ENCODE assay signal across 8 cellular contexts in the genomic region with DNA sequence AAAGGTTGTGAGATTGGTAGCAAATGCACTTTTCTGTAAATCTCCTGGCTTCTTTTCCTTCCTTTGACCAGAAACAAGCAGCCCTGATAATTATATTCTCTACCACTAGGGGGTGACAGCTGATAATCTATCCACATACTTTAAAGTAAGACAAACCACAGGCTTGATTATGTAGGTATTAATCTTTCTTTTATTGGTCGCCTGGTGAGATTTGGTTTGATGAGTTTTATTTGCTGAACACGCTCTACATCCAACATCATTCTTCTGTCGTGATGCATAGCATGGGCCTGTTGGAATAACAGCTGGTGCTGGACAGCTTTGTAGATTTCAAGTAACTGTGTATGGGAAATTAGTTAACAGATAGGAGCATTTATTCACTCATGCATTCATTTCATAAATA.
A peak's percentile ranks its signal among the peaks of the same experiment; 100 is the strongest.
DNase-seq lines count a peak whose midpoint lies in the region; ATAC-seq and TF ChIP-seq lines count a peak whose summit lies in the region.

No MANE protein-coding gene starts in this region.

- DNase-seq in AG08395 (ENCODE audit: low spot score) (peak; percentile 67), GM12865 (ENCODE audit: low read depth) (peak; percentile 70), HL-60 (ENCODE audit: low read depth in 1 of 2, low spot score in 1 of 2) (peak; percentile 18 to 39), Panc1 (ENCODE audit: low read depth, low spot score) (no peak), mesothelial cell of epicardium (ENCODE audit: low spot score in 2 of 2, unreplicated experiment in 2 of 2) (no peak)
- DNase-seq in effector memory CD8-positive, alpha-beta T cell: peak; percentile 31 to 37 (median 36)
- no peak for DNase-seq in activated T-helper 2 cell treated with anti-CD3 and anti-CD28 coated beads, Interferon-gamma antibody, Interleukin-2, Interleukin-4, amounts not matched to agents 10 μg/mL and 5 μg/mL and 100 μg/mL, durations not matched to agents 14 hours and 24 hours and 36 hours (ENCODE audit: low spot score)

- no peaks in the 10 kb centered on the region for H3K9me3 ChIP-seq in Panc1 (ENCODE audit: control insufficient read depth, insufficient read depth, low read depth, low read length)

- no peaks in the 10 kb centered on the region for H3K36me3 Mint-ChIP-seq in effector memory CD8-positive, alpha-beta T cell (ENCODE audit: insufficient read depth)
- H3K36me3 Mint-ChIP-seq in mesothelial cell of epicardium: no peaks in the 10 kb centered on the region
- H3K36me3 Mint-ChIP-seq in activated T-helper 2 cell treated with anti-CD3 and anti-CD28 coated beads, Interferon-gamma antibody, Interleukin-2, Interleukin-4, amounts not matched to agents 10 μg/mL and 5 μg/mL and 100 μg/mL, durations not matched to agents 14 hours and 24 hours and 36 hours (ENCODE audit: low read depth): no peaks in the 10 kb centered on the region

- H3K36me3 ChIP-seq in Panc1 (ENCODE audit: control insufficient read depth, insufficient read depth, low read length): no peaks in the 10 kb centered on the region

- H3K4me3 ChIP-seq in GM12865 (ENCODE audit: low read depth, low read length) (no peak overlapping the region), HL-60 (replicated peaks; ENCODE audit: insufficient read depth, low read length) (no peak overlapping the region), Panc1 (ENCODE audit: low read depth in 2 of 2, low read length in 2 of 2) (no peak overlapping the region)

- H3K27me3 ChIP-seq in HL-60 (ENCODE audit: insufficient read depth, poor library complexity, severe bottlenecking) (peaks cover 2% of the 10 kb centered on the region), Panc1 (ENCODE audit: control insufficient read depth, insufficient read depth, low read length) (no peaks in the 10 kb centered on the region)

- H3K27ac Mint-ChIP-seq in effector memory CD8-positive, alpha-beta T cell: no peak overlapping the region
- H3K27ac Mint-ChIP-seq in mesothelial cell of epicardium: no peak overlapping the region
- no peak overlapping the region for H3K27ac Mint-ChIP-seq in activated T-helper 2 cell treated with anti-CD3 and anti-CD28 coated beads, Interferon-gamma antibody, Interleukin-2, Interleukin-4, amounts not matched to agents 10 μg/mL and 5 μg/mL and 100 μg/mL, durations not matched to agents 14 hours and 24 hours and 36 hours

- peaks cover 0 to 8% of the 10 kb centered on the region in 2 donors for H3K27me3 Mint-ChIP-seq in effector memory CD8-positive, alpha-beta T cell
- peaks cover 20% of the 10 kb centered on the region for H3K27me3 Mint-ChIP-seq in mesothelial cell of epicardium (ENCODE audit: low read depth)
- peaks cover 50% of the 10 kb centered on the region for H3K27me3 Mint-ChIP-seq in activated T-helper 2 cell treated with anti-CD3 and anti-CD28 coated beads, Interferon-gamma antibody, Interleukin-2, Interleukin-4, amounts not matched to agents 10 μg/mL and 5 μg/mL and 100 μg/mL, durations not matched to agents 14 hours and 24 hours and 36 hours (ENCODE audit: low read depth)

- H3K4me1 ChIP-seq in Panc1 (ENCODE audit: control insufficient read depth, insufficient read depth, low read length): peaks cover 11% of the 10 kb centered on the region

- H3K27ac ChIP-seq in HL-60 (replicated peaks) (no peak overlapping the region), Panc1 (ENCODE audit: low read length) (no peak overlapping the region)

- ATAC-seq in Panc1 (peak; percentile 82), HG03571 (IDR thresholded peaks at IDR 0.05; ENCODE audit: unreplicated experiment) (no peak)
- peak; percentile 72 for ATAC-seq in effector memory CD8-positive, alpha-beta T cell (replicated peaks)

- no peaks in the 10 kb centered on the region for H3K9me3 Mint-ChIP-seq in effector memory CD8-positive, alpha-beta T cell
- H3K9me3 Mint-ChIP-seq in mesothelial cell of epicardium: no peaks in the 10 kb centered on the region
- H3K9me3 Mint-ChIP-seq in activated T-helper 2 cell treated with anti-CD3 and anti-CD28 coated beads, Interferon-gamma antibody, Interleukin-2, Interleukin-4, amounts not matched to agents 10 μg/mL and 5 μg/mL and 100 μg/mL, durations not matched to agents 14 hours and 24 hours and 36 hours: peaks cover 3% of the 10 kb centered on the region

- no peak overlapping the region for H3K4me3 Mint-ChIP-seq in effector memory CD8-positive, alpha-beta T cell
- H3K4me3 Mint-ChIP-seq in mesothelial cell of epicardium: no peak overlapping the region
- H3K4me3 Mint-ChIP-seq in activated T-helper 2 cell treated with anti-CD3 and anti-CD28 coated beads, Interferon-gamma antibody, Interleukin-2, Interleukin-4, amounts not matched to agents 10 μg/mL and 5 μg/mL and 100 μg/mL, durations not matched to agents 14 hours and 24 hours and 36 hours (ENCODE audit: low read depth): no peak overlapping the region

- intact Hi-C loops in Panc1 (cut with micrococcal nuclease; ENCODE audit: unreplicated experiment): loop anchor here (5.0 kb wide), 3 partner anchors 380 to 720 kb away; a partner anchor contains a TSS
- intact Hi-C loops in activated T-helper 2 cell treated with anti-CD3 and anti-CD28 coated beads, Interferon-gamma antibody, Interleukin-2, Interleukin-4, amounts not matched to agents 10 μg/mL and 5 μg/mL and 100 μg/mL, durations not matched to agents 14 hours and 24 hours and 36 hours (cut with micrococcal nuclease): loop anchor here (1.0 to 10.0 kb wide), 7 partner anchors 157 to 721 kb away; a partner anchor contains a TSS

- CTCF ChIA-PET in Panc1 (lab: Charles Lee): interaction anchor here (0.7 to 1.3 kb wide), 6 partner anchors 9 to 646 kb away, joined by 3 to 5 read pairs (median 4); no protein-coding TSS in a partner anchor

- peak; percentile 58 for TF ChIP-seq CTCF in GM12865 (IDR thresholded peaks at IDR 0.05; ENCODE audit: insufficient read depth, low read depth, low read length, missing control alignments)
- TF ChIP-seq CTCF in HL-60 (IDR thresholded peaks at IDR 0.05; ENCODE audit: insufficient read depth, low read length): peak; percentile 50
- TF ChIP-seq CTCF in Panc1 (IDR thresholded peaks at IDR 0.05): peak; percentile 86
- TF ChIP-seq CTCF in mesothelial cell of epicardium (IDR thresholded peaks at IDR 0.05; ENCODE audit: unreplicated experiment): peak; percentile 93

- H3K4me1 Mint-ChIP-seq in effector memory CD8-positive, alpha-beta T cell (ENCODE audit: low read depth in 2 of 2): peaks cover 2 to 3% of the 10 kb centered on the region in 2 donors
- peaks cover 5% of the 10 kb centered on the region for H3K4me1 Mint-ChIP-seq in mesothelial cell of epicardium
- peaks cover 12% of the 10 kb centered on the region for H3K4me1 Mint-ChIP-seq in activated T-helper 2 cell treated with anti-CD3 and anti-CD28 coated beads, Interferon-gamma antibody, Interleukin-2, Interleukin-4, amounts not matched to agents 10 μg/mL and 5 μg/mL and 100 μg/mL, durations not matched to agents 14 hours and 24 hours and 36 hours (ENCODE audit: low read depth)

- POLR2A ChIA-PET in Panc1 (lab: Charles Lee): no interaction called here

- BruUV-seq in Panc1 (replicated peaks; lab: Mats Ljungman, UMichigan): no TSS peak

- in situ Hi-C loops in Panc1 (cut with HindIII; ENCODE audit: low pct_unique_long_range_greater_than_20kb, low sequenced_read_pairs): no loop called here

Comparison
In these comparisons a context has a peak if more than half of its experiments do, and no peak if none do; other contexts are left out.
1. DNase-seq: peak in AG08395 (single experiment), GM12865 (single experiment), HL-60 (2 of 2) and effector memory CD8-positive, alpha-beta T cell (3 of 3); none in Panc1 (single experiment), mesothelial cell of epicardium (0 of 2) and activated T-helper 2 cell treated with anti-CD3 and anti-CD28 coated beads, Interferon-gamma antibody, Interleukin-2, Interleukin-4, amounts not matched to agents 10 μg/mL and 5 μg/mL and 100 μg/mL, durations not matched to agents 14 hours and 24 hours and 36 hours (single experiment).
2. Peak in every context shown above with its lines, with median percentiles within 50 percentile points of each other: CTCF ChIP-seq.